1 cellular context compared by ENCODE assay signal in the genomic region with DNA sequence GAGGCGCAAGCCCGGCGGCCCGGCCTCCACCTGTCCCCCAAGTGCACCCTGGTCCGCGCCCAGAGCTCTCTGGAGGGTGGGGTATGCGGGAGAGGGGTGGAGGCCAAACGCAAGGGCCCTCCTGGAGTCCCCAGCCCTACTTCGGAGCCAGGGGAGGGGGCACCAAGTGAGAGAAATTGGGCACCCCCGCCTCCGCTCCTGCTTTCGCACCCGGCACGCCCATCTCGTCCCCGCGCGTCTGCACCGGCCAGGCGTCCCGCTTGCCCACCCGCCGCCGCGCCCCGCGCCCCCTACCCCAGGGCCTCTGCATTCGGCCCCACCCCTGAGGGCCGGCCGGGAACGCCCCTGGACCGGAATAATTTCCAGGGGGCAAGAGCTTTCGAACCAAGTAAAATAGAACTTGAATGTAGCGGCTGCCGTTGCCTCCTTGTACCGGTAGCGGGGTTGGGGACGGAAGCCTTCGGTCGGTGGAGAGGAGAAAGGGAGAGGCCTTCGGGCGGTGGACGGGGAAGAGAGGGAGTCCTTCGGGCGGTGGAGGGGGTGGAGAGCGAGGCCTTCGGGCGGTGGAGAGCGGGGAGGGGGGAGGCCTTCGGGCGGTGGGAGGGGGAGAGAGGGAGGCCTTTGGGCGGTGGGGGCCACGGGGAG.
TF ChIP-seq lines count a peak whose summit lies in the region.

No MANE protein-coding gene starts in this region.

TF ChIP-seq in K562, 482 proteins besides CTCF, POLR2A, EP300 and RAD21 (continued from another document):
- TF ChIP-seq IRF9 (tag; IDR thresholded peaks at IDR 0.05) = no peak
- TF ChIP-seq CC2D1A (IDR thresholded peaks at IDR 0.05) = no peak
- TF ChIP-seq FOXM1 (IDR thresholded peaks at IDR 0.05; ENCODE audit: low read depth) = no peak
- TF ChIP-seq FOXM1 (CRISPR knock-in tag; IDR thresholded peaks at IDR 0.05; ENCODE audit: low read depth) = 0 out of 2 replicates have a peak, but pooled peaks have one; percentile 27
- no peak for TF ChIP-seq ZKSCAN1 (IDR thresholded peaks at IDR 0.05; ENCODE audit: low read depth, low read length)
- TF ChIP-seq ZNF24 (IDR thresholded peaks at IDR 0.05) = no peak
- TF ChIP-seq ZBTB34 (CRISPR knock-in tag; IDR thresholded peaks at IDR 0.05) = no peak
- TF ChIP-seq DEAF1 (CRISPR knock-in tag; IDR thresholded peaks at IDR 0.05) = no peak
